In the genomic region with DNA sequence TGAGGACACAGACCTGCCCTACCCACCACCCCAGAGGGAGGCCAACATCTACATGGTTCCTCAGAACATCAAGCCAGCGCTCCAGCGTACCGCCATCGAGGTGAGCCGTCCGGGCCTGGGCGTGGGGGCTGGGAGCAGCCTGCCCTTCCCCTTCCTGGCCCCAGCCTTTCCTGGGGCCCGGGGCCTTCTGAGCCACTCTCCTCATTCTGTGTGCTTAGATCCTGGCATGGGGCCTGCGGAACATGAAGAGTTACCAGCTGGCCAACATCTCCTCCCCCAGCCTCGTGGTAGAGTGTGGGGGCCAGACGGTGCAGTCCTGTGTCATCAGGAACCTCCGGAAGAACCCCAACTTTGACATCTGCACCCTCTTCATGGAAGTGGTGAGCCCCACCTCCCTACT, we compare ENCODE assay signal across 26 cellular contexts.
DNase-seq lines count a peak whose midpoint lies in the region; ATAC-seq and TF ChIP-seq lines count a peak whose summit lies in the region.
"Had no signal": no experiment of that assay in that cellular context is flagged by ENCODE, and none has a peak within 500 bp of the region (broad histone marks: within the 10 kb centered on the region; RNA-seq: fewer than 3 reads in every experiment).

No MANE protein-coding gene starts in this region.

- peak overlapping the region; percentile 4 for H3K27ac Mint-ChIP-seq in nephron progenitor cell
- H3K27ac Mint-ChIP-seq: CD4-positive, alpha-beta T cell; HFFc6; naive B cell had no signal

- no peaks in the 10 kb centered on the region for H3K36me3 ChIP-seq in colonic mucosa
- no peaks in the 10 kb centered on the region for H3K36me3 ChIP-seq in upper lobe of right lung
- H3K36me3 ChIP-seq in gastroesophageal sphincter = peaks cover 0 to 32% of the 10 kb centered on the region in 2 donors
- H3K36me3 ChIP-seq: cardiac muscle cell, MG63, vagina had no signal

- no peaks in the 10 kb centered on the region for H3K36me3 Mint-ChIP-seq in nephron progenitor cell (ENCODE audit: low read depth)
- H3K36me3 Mint-ChIP-seq: naive B cell had no signal

- H3K27ac ChIP-seq in colonic mucosa (no peak overlapping the region), upper lobe of right lung (no peak overlapping the region), gastroesophageal sphincter (no peak overlapping the region)
- H3K27ac ChIP-seq: cardiac muscle cell, HL-60, SJSA1, spleen, vagina had no signal

- DNase-seq in cardiac septum (ENCODE audit: low spot score) = peak; percentile 10
- no peak for DNase-seq in Right ventricle myocardium inferior (ENCODE audit: missing footprints)
- DNase-seq in colonic mucosa = peak; percentile 12
- no peak for DNase-seq in nephron progenitor cell
- peak; percentile 52 for DNase-seq in upper lobe of right lung
- no peak for DNase-seq in SK-N-DZ (ENCODE audit: low spot score)
- no peak for DNase-seq in D341Med (ENCODE audit: low spot score)
- DNase-seq: activated CD4-positive, CD25-positive, alpha-beta regulatory T cell; activated gamma-delta T cell; amniotic stem cell; HFFc6; IMR-90; MG63; naive B cell; NCI-H1436 treated with DMSO at 0.1 percent for 48 hours; NCI-H774; OCI-M1; spleen; stimulated activated CD4-positive, alpha-beta T cell treated with anti-CD3 and anti-CD28 coated beads, Interleukin-4, amount 100 ng/mL, for 4 hours had no signal

- 73 to 88% methylated on average over 3 to 6 of the region's 12 CpGs for WGBS in gastroesophageal sphincter (ENCODE audit: low coverage in 1 of 2), 2 donors

- H3K9ac ChIP-seq in colonic mucosa (ENCODE audit: low read depth in 2 of 2, low read length in 2 of 2) = no peak overlapping the region

- H3K9me3 Mint-ChIP-seq in nephron progenitor cell = no peaks in the 10 kb centered on the region
- H3K9me3 Mint-ChIP-seq: CD4-positive, alpha-beta T cell; HFFc6; naive B cell had no signal

- H3K4me3 ChIP-seq in colonic mucosa = no peak overlapping the region
- H3K4me3 ChIP-seq in upper lobe of right lung = no peak overlapping the region
- H3K4me3 ChIP-seq in gastroesophageal sphincter = no peak overlapping the region
- H3K4me3 ChIP-seq: cardiac muscle cell, MG63, SJSA1, spleen, vagina had no signal

- H3K9me3 ChIP-seq in colonic mucosa (no peaks in the 10 kb centered on the region), upper lobe of right lung (no peaks in the 10 kb centered on the region), gastroesophageal sphincter (no peaks in the 10 kb centered on the region)
- H3K9me3 ChIP-seq: MG63, SJSA1, spleen, vagina had no signal

- no peak for ATAC-seq in Right ventricle myocardium inferior
- no peak for ATAC-seq in upper lobe of right lung
- ATAC-seq in gastroesophageal sphincter = no peak
- ATAC-seq: esophagus mucosa had no signal

- no peak for TF ChIP-seq EP300 in gastroesophageal sphincter (IDR thresholded peaks at IDR 0.05)

- TF ChIP-seq POLR2A in gastroesophageal sphincter (IDR thresholded peaks at IDR 0.05) = no peak

- no peak overlapping the region for H3K4me3 Mint-ChIP-seq in nephron progenitor cell
- H3K4me3 Mint-ChIP-seq: CD4-positive, alpha-beta T cell; HFFc6; naive B cell had no signal

- intact Hi-C loops in cardiac septum (cut with DNase I) (loop anchor here (2.0 to 5.0 kb wide), 2 partner anchors 190 to 531 kb away; no protein-coding TSS in a partner anchor), Right ventricle myocardium inferior (cut with DNase I) (loop anchor here (2.0 kb wide), 1 partner anchor 188 kb away; no protein-coding TSS in a partner anchor), colonic mucosa (cut with DNase I) (loop anchor here (5.0 kb wide), 1 partner anchor 196 kb away; no protein-coding TSS in a partner anchor), upper lobe of right lung (cut with DNase I) (loop anchor here (10.0 kb wide), 1 partner anchor 184 kb away; no protein-coding TSS in a partner anchor)

- H3K27me3 Mint-ChIP-seq in nephron progenitor cell (ENCODE audit: low read depth, poor library complexity) = peaks cover 32% of the 10 kb centered on the region

- H3K4me1 ChIP-seq in colonic mucosa (no peaks in the 10 kb centered on the region), upper lobe of right lung (peaks cover 24% of the 10 kb centered on the region), gastroesophageal sphincter (peaks cover 0 to 25% (median 3%) of the 10 kb centered on the region in 3 donors)
- H3K4me1 ChIP-seq: SJSA1 had no signal

- TF ChIP-seq CTCF in colonic mucosa (IDR thresholded peaks at IDR 0.05) = no peak
- TF ChIP-seq CTCF in nephron progenitor cell (IDR thresholded peaks at IDR 0.05) = no peak
- no peak for TF ChIP-seq CTCF in upper lobe of right lung (IDR thresholded peaks at IDR 0.05)
- no peak for TF ChIP-seq CTCF in gastroesophageal sphincter (IDR thresholded peaks at IDR 0.05)

- peaks cover 10% of the 10 kb centered on the region for H3K4me1 Mint-ChIP-seq in nephron progenitor cell
- H3K4me1 Mint-ChIP-seq: naive B cell had no signal

- H3K27me3 ChIP-seq in colonic mucosa (no peaks in the 10 kb centered on the region), upper lobe of right lung (no peaks in the 10 kb centered on the region), gastroesophageal sphincter (no peaks in the 10 kb centered on the region)
- H3K27me3 ChIP-seq: cardiac muscle cell, MG63, SJSA1, spleen, vagina had no signal

Comparison
In these comparisons a context has a peak if more than half of its experiments do, and no peak if none do; other contexts are left out.
1. DNase-seq: peak in cardiac septum (single experiment), colonic mucosa (single experiment) and upper lobe of right lung (single experiment); none in Right ventricle myocardium inferior (single experiment), nephron progenitor cell (single experiment), SK-N-DZ (single experiment) and D341Med (single experiment).